8 cellular contexts compared by ENCODE assay signal in the genomic region with DNA sequence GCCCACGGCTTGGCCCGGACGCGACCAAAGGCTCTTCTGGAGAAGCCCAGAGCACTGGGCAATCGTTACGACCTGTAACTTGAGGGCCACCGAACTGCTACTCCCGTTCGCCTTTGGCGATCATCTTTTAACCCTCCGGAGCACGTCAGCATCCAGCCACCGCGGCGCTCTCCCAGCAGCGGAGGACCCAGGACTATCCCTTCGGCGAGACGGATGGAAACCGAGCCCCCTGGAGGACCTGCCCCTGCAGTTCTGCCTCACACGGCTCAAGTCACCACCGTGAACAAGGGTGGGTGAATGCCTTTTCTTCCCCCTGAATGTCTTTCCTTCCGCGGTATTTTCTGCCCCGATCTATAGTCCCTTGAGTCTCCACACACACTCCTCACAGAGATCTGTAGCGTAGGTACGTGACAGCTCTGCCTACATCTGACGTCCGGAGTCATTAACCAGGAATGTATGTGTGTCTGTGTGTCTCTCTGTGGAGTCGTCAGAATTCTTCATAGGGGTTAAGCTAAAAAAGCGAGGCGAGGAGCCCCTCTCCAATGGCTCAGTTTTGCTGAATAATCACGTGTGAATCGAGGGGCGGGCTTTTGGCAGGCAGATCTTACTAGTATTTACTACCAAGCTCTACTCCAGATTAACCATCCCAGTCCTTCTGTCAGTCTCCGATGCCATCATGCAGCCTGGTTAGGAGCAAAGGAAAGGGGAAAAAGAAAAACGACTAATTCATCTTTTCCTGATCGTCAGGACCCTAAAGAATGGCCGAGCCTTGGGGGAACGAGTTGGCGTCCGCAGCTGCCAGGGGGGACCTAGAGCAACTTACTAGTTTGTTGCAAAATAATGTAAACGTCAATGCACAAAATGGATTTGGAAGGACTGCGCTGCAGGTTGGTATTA. TPM values are rescaled to one million over a fixed set of nuclear protein-coding genes. Genes with fewer than 3 reads are reported as not detected.
DNase-seq lines count a peak whose midpoint lies in the region; ATAC-seq and TF ChIP-seq lines count a peak whose summit lies in the region.

A gene (plus strand): TSS at position 635 of the 897 bp plus-strand sequence. CDS start 124 bp downstream, at position 759.

- ATAC-seq in GM19452 (IDR thresholded peaks at IDR 0.05; ENCODE audit: unreplicated experiment) (peak; percentile 26), lung (ENCODE audit: insufficient read depth, low FRiP score) (peak; percentile 22)

- peaks cover 17% of the 10 kb centered on the region for H3K4me1 ChIP-seq in CD8-positive, alpha-beta memory T cell (ENCODE audit: insufficient read depth, low read length)
- no peaks in the 10 kb centered on the region for H3K4me1 ChIP-seq in lung (ENCODE audit: control insufficient read depth in 2 of 2, insufficient read depth in 2 of 2, low read length in 2 of 2)

- peak within 1 kb of the TSS; percentile 92 for H3K4me3 ChIP-seq in CD8-positive, alpha-beta memory T cell (ENCODE audit: low read length)
- H3K4me3 ChIP-seq in lung, result peak within 1 kb of the TSS; percentile 72

- no peaks in the 10 kb centered on the region for H3K9me3 Mint-ChIP-seq in CD8-positive, alpha-beta memory T cell

- WGBS in lung, 2 donors, result 0 to 1% methylated on average over 44 of the region's 44 CpGs

- peak within 1 kb of the TSS; percentile 84 to 98 (median 96) for H3K27ac Mint-ChIP-seq in CD8-positive, alpha-beta memory T cell

- CTCF ChIA-PET in CD8-positive, alpha-beta memory T cell (lab: Charles Lee), result interaction anchor here (1.0 to 2.6 kb wide), 8 partner anchors 8 to 219 kb away, joined by 3 to 21 read pairs (median 4); a partner anchor contains a TSS

- POLR2A ChIA-PET in CD8-positive, alpha-beta memory T cell (lab: Charles Lee), result interaction anchor here (1.5 to 4.6 kb wide), 3 partner anchors 8 to 267 kb away, joined by 4 to 43 read pairs (median 24); a partner anchor contains a TSS

- no peaks in the 10 kb centered on the region for H3K9me3 ChIP-seq in CD8-positive, alpha-beta memory T cell (ENCODE audit: low read length)
- H3K9me3 ChIP-seq in lung (ENCODE audit: control insufficient read depth in 2 of 2, insufficient read depth in 1 of 2, low read length in 1 of 2), result no peaks in the 10 kb centered on the region

- peak within 1 kb of the TSS; percentile 90 for H3K27ac ChIP-seq in CD8-positive, alpha-beta memory T cell (ENCODE audit: low read depth, low read length)
- H3K27ac ChIP-seq in lung (ENCODE audit: low read depth in 1 of 2, low read length in 1 of 2), result peak within 1 kb of the TSS; percentile 95 to 99

- peaks cover 24 to 32% (median 29%) of the 10 kb centered on the region in 3 donors for H3K4me1 Mint-ChIP-seq in CD8-positive, alpha-beta memory T cell

- peak; percentile 47 to 73 (median 58) for DNase-seq in CD8-positive, alpha-beta memory T cell
- DNase-seq in HK-2 (ENCODE audit: unreplicated experiment) (peak; percentile 75), NCI-H526 treated with DMSO at 0.1 percent for 48 hours (lab: John Stamatoyannopoulos, UW) (peak; percentile 90), lung (ENCODE audit: low spot score) (peak; percentile 65)
- DNase-seq in activated CD4-positive, alpha-beta T cell treated with anti-CD3 and anti-CD28 coated beads, Interleukin-2, amount 50 U/mL, for 4 hours, result peak; percentile 25 to 43
- peak; percentile 41 for DNase-seq in effector CD8-positive, alpha-beta T cell (lab: John Stamatoyannopoulos, UW)
- peak; percentile 26 to 58 (median 43) for DNase-seq in stimulated activated naive CD4-positive, alpha-beta T cell (lab: John Stamatoyannopoulos, UW)

- H3K36me3 Mint-ChIP-seq in CD8-positive, alpha-beta memory T cell, result peaks cover 0 to 12% (median 0%) of the 10 kb centered on the region in 3 donors

- H3K27me3 Mint-ChIP-seq in CD8-positive, alpha-beta memory T cell, result no peaks in the 10 kb centered on the region

- no peaks in the 10 kb centered on the region for H3K27me3 ChIP-seq in CD8-positive, alpha-beta memory T cell (ENCODE audit: insufficient read depth, low read length, poor library complexity, severe bottlenecking)
- no peaks in the 10 kb centered on the region for H3K27me3 ChIP-seq in lung (ENCODE audit: control insufficient read depth, insufficient read depth)

- no peaks in the 10 kb centered on the region for H3K36me3 ChIP-seq in CD8-positive, alpha-beta memory T cell (ENCODE audit: insufficient read depth, low read length)
- no peaks in the 10 kb centered on the region for H3K36me3 ChIP-seq in lung (ENCODE audit: control insufficient read depth in 2 of 2, insufficient read depth in 2 of 2, low read length in 2 of 2)

- peak within 1 kb of the TSS; percentile 91 to 99 (median 98) for H3K4me3 Mint-ChIP-seq in CD8-positive, alpha-beta memory T cell

- TF ChIP-seq CTCF in lung (IDR thresholded peaks at IDR 0.05; ENCODE audit: control extremely low read depth, extremely low read depth), result no peak

RNA-seq across cellular contexts. Expression of the gene that starts here (rescaled TPM):
- total RNA-seq in CD8-positive, alpha-beta memory T cell, result 1 to 10 TPM; 6.5 to 6.6 TPM
- polyA plus RNA-seq in CD8-positive, alpha-beta memory T cell, result 9.9 TPM
- 1 to 10 TPM; 7.7 to 8.9 TPM for total RNA-seq in lung
- 1 to 10 TPM; 5.7 to 7.4 TPM for polyA plus RNA-seq in lung

Comparison
In these comparisons a context has a peak if more than half of its experiments do, and no peak if none do; other contexts are left out.
1. Peak in every context shown above with its lines: DNase-seq, ATAC-seq, H3K4me3 ChIP-seq and H3K27ac ChIP-seq.
2. DNase-seq: peak in every context shown above with its lines; median percentile 90 in NCI-H526 treated with DMSO at 0.1 percent for 48 hours; 75 in HK-2; 65 in lung; 58 in CD8-positive, alpha-beta memory T cell; 43 in stimulated activated naive CD4-positive, alpha-beta T cell; 41 in effector CD8-positive, alpha-beta T cell; 34 in activated CD4-positive, alpha-beta T cell treated with anti-CD3 and anti-CD28 coated beads, Interleukin-2, amount 50 U/mL, for 4 hours.